ENCODE assay signal across 2 cellular contexts in the genomic region with DNA sequence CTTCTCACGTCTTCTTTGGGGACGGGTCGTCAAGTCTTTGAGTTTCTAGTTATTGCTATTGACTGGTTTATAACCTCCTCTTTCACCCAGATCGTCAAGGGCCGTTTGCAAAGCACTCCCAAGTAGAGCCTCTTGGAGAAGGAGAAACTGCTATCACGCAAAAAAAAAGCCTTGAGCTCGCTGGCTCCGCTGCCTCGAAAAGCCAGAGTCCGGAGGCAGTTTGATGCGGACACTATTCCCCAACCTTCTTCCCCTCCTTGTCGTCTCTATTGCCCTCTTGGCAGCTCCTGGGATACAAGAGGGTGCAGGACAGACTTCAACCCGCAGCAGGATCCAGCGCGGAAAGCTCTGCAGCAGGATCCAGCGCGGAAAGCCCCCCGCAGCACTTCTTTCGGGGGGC.
TF ChIP-seq lines count a peak whose summit lies in the region.

No MANE protein-coding gene starts in this region.

TF ChIP-seq in H1, 55 proteins besides CTCF, POLR2A, EP300 and RAD21:
- TF ChIP-seq SUZ12 (IDR thresholded peaks at IDR 0.05; ENCODE audit: low read length) (0 out of 2 replicates have a peak, but pooled peaks have one; percentile 11), FOSL1 (IDR thresholded peaks at IDR 0.05; ENCODE audit: insufficient read depth, low read depth, low read length) (no peak), CHD1 (IDR thresholded peaks at IDR 0.05; ENCODE audit: low read depth, low read length) (no peak), SP1 (IDR thresholded peaks at IDR 0.05; ENCODE audit: low read depth, low read length) (0 out of 2 replicates have a peak, but pooled peaks have one; percentile 1), KDM4A (IDR thresholded peaks at IDR 0.05; ENCODE audit: low read depth, low read length, severe bottlenecking) (peak; percentile 70)

TF ChIP-seq in neural cell, 6 proteins besides CTCF, POLR2A, EP300 and RAD21:
- no peak for TF ChIP-seq POLR2AphosphoS5 (IDR thresholded peaks at IDR 0.05)
- no peak for TF ChIP-seq EZH2 (IDR thresholded peaks at IDR 0.05; ENCODE audit: borderline replicate concordance, insufficient read depth, low read length, poor library complexity, severe bottlenecking)
- no peak for TF ChIP-seq TAF1 (IDR thresholded peaks at IDR 0.05; ENCODE audit: low read depth)
- no peak for TF ChIP-seq MXI1 (conservative IDR thresholded peaks at IDR 0.05; ENCODE audit: poor library complexity, severe bottlenecking)
- TF ChIP-seq SMC3 (conservative IDR thresholded peaks at IDR 0.05; ENCODE audit: poor library complexity) = no peak
- TF ChIP-seq, protein P1, sequence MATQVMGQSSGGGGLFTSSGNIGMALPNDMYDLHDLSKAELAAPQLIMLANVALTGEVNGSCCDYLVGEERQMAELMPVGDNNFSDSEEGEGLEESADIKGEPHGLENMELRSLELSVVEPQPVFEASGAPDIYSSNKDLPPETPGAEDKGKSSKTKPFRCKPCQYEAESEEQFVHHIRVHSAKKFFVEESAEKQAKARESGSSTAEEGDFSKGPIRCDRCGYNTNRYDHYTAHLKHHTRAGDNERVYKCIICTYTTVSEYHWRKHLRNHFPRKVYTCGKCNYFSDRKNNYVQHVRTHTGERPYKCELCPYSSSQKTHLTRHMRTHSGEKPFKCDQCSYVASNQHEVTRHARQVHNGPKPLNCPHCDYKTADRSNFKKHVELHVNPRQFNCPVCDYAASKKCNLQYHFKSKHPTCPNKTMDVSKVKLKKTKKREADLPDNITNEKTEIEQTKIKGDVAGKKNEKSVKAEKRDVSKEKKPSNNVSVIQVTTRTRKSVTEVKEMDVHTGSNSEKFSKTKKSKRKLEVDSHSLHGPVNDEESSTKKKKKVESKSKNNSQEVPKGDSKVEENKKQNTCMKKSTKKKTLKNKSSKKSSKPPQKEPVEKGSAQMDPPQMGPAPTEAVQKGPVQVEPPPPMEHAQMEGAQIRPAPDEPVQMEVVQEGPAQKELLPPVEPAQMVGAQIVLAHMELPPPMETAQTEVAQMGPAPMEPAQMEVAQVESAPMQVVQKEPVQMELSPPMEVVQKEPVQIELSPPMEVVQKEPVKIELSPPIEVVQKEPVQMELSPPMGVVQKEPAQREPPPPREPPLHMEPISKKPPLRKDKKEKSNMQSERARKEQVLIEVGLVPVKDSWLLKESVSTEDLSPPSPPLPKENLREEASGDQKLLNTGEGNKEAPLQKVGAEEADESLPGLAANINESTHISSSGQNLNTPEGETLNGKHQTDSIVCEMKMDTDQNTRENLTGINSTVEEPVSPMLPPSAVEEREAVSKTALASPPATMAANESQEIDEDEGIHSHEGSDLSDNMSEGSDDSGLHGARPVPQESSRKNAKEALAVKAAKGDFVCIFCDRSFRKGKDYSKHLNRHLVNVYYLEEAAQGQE (IDR thresholded peaks at IDR 0.05; ENCODE audit: borderline replicate concordance) = no peak
